ENCODE assay signal across 8 cellular contexts in genomic region chr5:100595152-100595811, GRCh38.
A peak's percentile ranks its signal among the peaks of the same experiment; 100 is the strongest.
DNase-seq lines count a peak whose midpoint lies in the region; ATAC-seq and TF ChIP-seq lines count a peak whose summit lies in the region.

No MANE protein-coding gene starts in this region.

- WGBS in neuronal stem cell (ENCODE audit: extremely low coverage in 2 of 2, insufficient read length in 2 of 2, insufficient replicate concordance in 1 of 2), 2 donors = no CpG with 5 or more reads among the region's 7 CpGs

- H3K23ac ChIP-seq in neuronal stem cell (ENCODE audit: low read depth, low read length, poor library complexity) = no peak overlapping the region

- H3K14ac ChIP-seq in neuronal stem cell (ENCODE audit: low read length) = no peak overlapping the region

- no peak overlapping the region for H2BK15ac ChIP-seq in neuronal stem cell (ENCODE audit: low read length)

- H4K91ac ChIP-seq in neuronal stem cell (ENCODE audit: low read depth, low read length, poor library complexity) = no peak overlapping the region

- H3K9me3 ChIP-seq in neuronal stem cell (replicated peaks in 1 of 2; ENCODE audit: control insufficient read depth in 2 of 2, insufficient read depth in 1 of 2, low read depth in 1 of 2, low read length in 2 of 2) = no peaks in the 10 kb centered on the region

- H3K27me3 ChIP-seq in foreskin keratinocyte (no peaks in the 10 kb centered on the region), neuronal stem cell (ENCODE audit: control insufficient read depth in 3 of 3, insufficient read depth in 3 of 3, low read depth in 1 of 3, low read length in 3 of 3) (no peaks in the 10 kb centered on the region)

- H3K4me3 ChIP-seq in neuronal stem cell (ENCODE audit: low read length in 2 of 2) = no peak overlapping the region

- ATAC-seq in GM18867 (IDR thresholded peaks at IDR 0.05; ENCODE audit: unreplicated experiment) = peak; percentile 42
- peak; percentile 100 for ATAC-seq in SK-N-SH treated with all-trans-retinoic acid at 6 μM for 48 hours
- ATAC-seq in foreskin keratinocyte = peak; percentile 100
- ATAC-seq in HG02885 (IDR thresholded peaks at IDR 0.05; ENCODE audit: poor library complexity, unreplicated experiment) = no peak
- no peak for ATAC-seq in stimulated activated naive CD8-positive, alpha-beta T cell treated with anti-CD3 and anti-CD28 coated beads, Interleukin-15, Interleukin-2, amounts not matched to agents 100 U/mL and 50 U/mL, for 24 hours

- H2AK5ac ChIP-seq in neuronal stem cell (ENCODE audit: low read depth, low read length) = no peak overlapping the region

- H3K79me1 ChIP-seq in neuronal stem cell (ENCODE audit: low read depth, low read length) = no peaks in the 10 kb centered on the region

- H3K36me3 ChIP-seq in neuronal stem cell (replicated peaks in 1 of 2; ENCODE audit: control insufficient read depth in 2 of 2, insufficient read depth in 2 of 2, low read length in 2 of 2) = no peaks in the 10 kb centered on the region

- H3K27ac ChIP-seq in foreskin keratinocyte (no peak overlapping the region), neuronal stem cell (replicated peaks; ENCODE audit: low read length) (no peak overlapping the region)

- H4K8ac ChIP-seq in neuronal stem cell (ENCODE audit: low read depth, low read length) = no peak overlapping the region

- H2BK120ac ChIP-seq in neuronal stem cell (ENCODE audit: low read depth, low read length) = no peak overlapping the region

- peak; percentile 77 to 84 for DNase-seq in foreskin keratinocyte
- DNase-seq in renal cortical epithelial cell (ENCODE audit: low read depth) = peak; percentile 93
- no peak for DNase-seq in neuronal stem cell (ENCODE audit: low spot score)
- DNase-seq in AML-193 (lab: John Stamatoyannopoulos, UW) = no peak
- no peak for DNase-seq in stimulated activated naive CD8-positive, alpha-beta T cell treated with anti-CD3 and anti-CD28 coated beads, Interleukin-15, Interleukin-2, amounts not matched to agents 100 U/mL and 50 U/mL, for 24 hours

- no peak overlapping the region for H3K18ac ChIP-seq in neuronal stem cell (ENCODE audit: low read length)

- no peaks in the 10 kb centered on the region for H3K4me1 ChIP-seq in foreskin keratinocyte
- H3K4me1 ChIP-seq in neuronal stem cell (ENCODE audit: control insufficient read depth in 2 of 2, insufficient read depth in 1 of 2, low read depth in 1 of 2, low read length in 2 of 2) = no peaks in the 10 kb centered on the region

- no peak for TF ChIP-seq CTCF in foreskin keratinocyte (conservative IDR thresholded peaks at IDR 0.05)

- H2AFZ ChIP-seq in neuronal stem cell (ENCODE audit: low read length) = no peak overlapping the region

- no peak overlapping the region for H2BK12ac ChIP-seq in neuronal stem cell (ENCODE audit: low read length)

- no peak overlapping the region for H2BK5ac ChIP-seq in neuronal stem cell (ENCODE audit: low read length)

- H3K9ac ChIP-seq in neuronal stem cell (ENCODE audit: low read depth, low read length, poor library complexity) = no peak overlapping the region

- no peak overlapping the region for H3K4ac ChIP-seq in neuronal stem cell (ENCODE audit: low read length)

- no peak overlapping the region for H3K4me2 ChIP-seq in neuronal stem cell (ENCODE audit: insufficient read depth, low read length, poor library complexity, severe bottlenecking)

TF ChIP-seq in SK-N-SH treated with all-trans-retinoic acid at 6 μM for 48 hours, 23 proteins besides CTCF, POLR2A, EP300 and RAD21:
- TF ChIP-seq CREB5 (CRISPR knock-in tag; IDR thresholded peaks at IDR 0.05; ENCODE audit: low read depth) (no peak), GLIS3 (CRISPR knock-in tag; IDR thresholded peaks at IDR 0.05) (no peak), ESRRG (CRISPR knock-in tag; IDR thresholded peaks at IDR 0.05) (no peak), ZC3H10 (CRISPR knock-in tag; IDR thresholded peaks at IDR 0.05) (peak; percentile 27; the same call in 1 of the 2 replicates), TOX (CRISPR knock-in tag; IDR thresholded peaks at IDR 0.05; ENCODE audit: borderline replicate concordance) (peak; percentile 63; the same call in 1 of the 2 replicates), PATZ1 (CRISPR knock-in tag; IDR thresholded peaks at IDR 0.05; ENCODE audit: borderline replicate concordance) (peak; percentile 64; the same call in 1 of the 2 replicates), TSHZ2 (CRISPR knock-in tag; IDR thresholded peaks at IDR 0.05) (no peak)

Comparison
In these comparisons a context has a peak if more than half of its experiments do, and no peak if none do; other contexts are left out.
1. ATAC-seq: peak in GM18867 (single experiment), SK-N-SH treated with all-trans-retinoic acid at 6 μM for 48 hours (single experiment) and foreskin keratinocyte (single experiment); none in HG02885 (single experiment) and stimulated activated naive CD8-positive, alpha-beta T cell treated with anti-CD3 and anti-CD28 coated beads, Interleukin-15, Interleukin-2, amounts not matched to agents 100 U/mL and 50 U/mL, for 24 hours (single experiment).
2. DNase-seq: peak in foreskin keratinocyte (2 of 2) and renal cortical epithelial cell (single experiment); none in neuronal stem cell (single experiment), AML-193 (0 of 2) and stimulated activated naive CD8-positive, alpha-beta T cell treated with anti-CD3 and anti-CD28 coated beads, Interleukin-15, Interleukin-2, amounts not matched to agents 100 U/mL and 50 U/mL, for 24 hours (single experiment).